ENCODE assay signal across 21 cellular contexts in the genomic region with DNA sequence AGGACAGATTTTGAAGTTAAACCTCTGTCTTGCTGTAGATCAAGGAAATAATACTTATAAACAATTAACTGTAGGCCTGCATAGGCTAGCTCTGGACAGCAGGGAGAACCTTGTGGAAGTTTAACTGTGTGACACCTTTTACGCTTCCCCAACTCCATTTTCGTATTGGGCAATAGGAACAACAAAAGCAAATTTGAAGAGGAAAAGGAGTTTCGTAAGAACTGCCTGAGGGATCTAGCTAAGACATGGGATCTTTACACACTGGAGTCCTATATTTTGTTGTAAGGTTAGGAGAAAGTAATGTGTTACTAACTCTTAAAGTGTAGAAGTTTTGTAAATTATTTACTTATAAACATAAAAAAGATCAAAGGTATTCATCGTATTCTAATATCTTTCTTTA.
"Had no signal": no experiment of that assay in that cellular context is flagged by ENCODE, and none has a peak within 500 bp of the region (broad histone marks: within the 10 kb centered on the region; RNA-seq: fewer than 3 reads in every experiment).

No MANE protein-coding gene starts in this region.

- ATAC-seq: activated naive CD8-positive, alpha-beta T cell treated with anti-CD3 and anti-CD28 coated beads, Interleukin-2, amount 50 U/mL, for 24 hours; natural killer cell treated with Interleukin-12 subunit alpha and Interleukin-12 subunit beta and Interleukin-15 and Interleukin-18, amount 100 ng/mL, for 72 hours; stimulated activated effector memory CD8-positive, alpha-beta T cell treated with anti-CD3 and anti-CD28 coated beads, Interleukin-12 subunit alpha, Interleukin-12 subunit beta, amount 100 ng/mL, for 72 hours had no signal

- H3K79me2 ChIP-seq: parathyroid adenoma had no signal

- H3K4me1 ChIP-seq: parathyroid adenoma, sigmoid colon, stomach, upper lobe of left lung had no signal

- H3K36me3 Mint-ChIP-seq: activated naive CD4-positive, alpha-beta T cell treated with anti-CD3 and anti-CD28 coated beads, Interleukin-2, amount 10 ng/mL, durations not matched to agents 7 days and 5 days; mesothelial cell of epicardium; natural killer cell treated with Interleukin-12 subunit alpha and Interleukin-12 subunit beta and Interleukin-15 and Interleukin-18, amount 100 ng/mL, for 72 hours; stimulated activated effector memory CD8-positive, alpha-beta T cell treated with anti-CD3 and anti-CD28 coated beads, Interleukin-12 subunit alpha, Interleukin-12 subunit beta, amount 100 ng/mL, for 72 hours had no signal

- H3K9me3 Mint-ChIP-seq: activated naive CD4-positive, alpha-beta T cell treated with anti-CD3 and anti-CD28 coated beads, Interleukin-2, amount 10 ng/mL, durations not matched to agents 7 days and 5 days; activated naive CD8-positive, alpha-beta T cell treated with anti-CD3 and anti-CD28 coated beads, Interleukin-2, amount 50 U/mL, for 24 hours; natural killer cell treated with Interleukin-12 subunit alpha and Interleukin-12 subunit beta and Interleukin-15 and Interleukin-18, amount 100 ng/mL, for 72 hours had no signal

- H3K4me3 Mint-ChIP-seq: activated naive CD4-positive, alpha-beta T cell treated with anti-CD3 and anti-CD28 coated beads, Interleukin-2, amount 10 ng/mL, durations not matched to agents 7 days and 5 days; activated naive CD8-positive, alpha-beta T cell treated with anti-CD3 and anti-CD28 coated beads, Interleukin-2, amount 50 U/mL, for 24 hours; mesothelial cell of epicardium; natural killer cell treated with Interleukin-12 subunit alpha and Interleukin-12 subunit beta and Interleukin-15 and Interleukin-18, amount 100 ng/mL, for 72 hours; stimulated activated effector memory CD8-positive, alpha-beta T cell treated with anti-CD3 and anti-CD28 coated beads, Interleukin-12 subunit alpha, Interleukin-12 subunit beta, amount 100 ng/mL, for 72 hours; T-helper 1 cell treated with Interleukin-12 subunit alpha and Interleukin-12 subunit beta and Interleukin-4 antibody, amounts not matched to agents 30 μg/mL and 1 μg/mL, for 36 hours had no signal

- H3K36me3 ChIP-seq: esophagus squamous epithelium, sigmoid colon, stomach, upper lobe of left lung had no signal

- H3K27ac Mint-ChIP-seq: activated naive CD4-positive, alpha-beta T cell treated with anti-CD3 and anti-CD28 coated beads, Interleukin-2, amount 10 ng/mL, durations not matched to agents 7 days and 5 days; activated naive CD8-positive, alpha-beta T cell treated with anti-CD3 and anti-CD28 coated beads, Interleukin-2, amount 50 U/mL, for 24 hours; natural killer cell treated with Interleukin-12 subunit alpha and Interleukin-12 subunit beta and Interleukin-15 and Interleukin-18, amount 100 ng/mL, for 72 hours; stimulated activated effector memory CD8-positive, alpha-beta T cell treated with anti-CD3 and anti-CD28 coated beads, Interleukin-12 subunit alpha, Interleukin-12 subunit beta, amount 100 ng/mL, for 72 hours; T-helper 1 cell treated with Interleukin-12 subunit alpha and Interleukin-12 subunit beta and Interleukin-4 antibody, amounts not matched to agents 30 μg/mL and 1 μg/mL, for 36 hours had no signal

- DNase-seq: activated CD4-positive, alpha-beta T cell treated with anti-CD3 and anti-CD28 coated beads, Interleukin-2, amount 50 U/mL, for 1 hour; activated CD4-positive, CD25-positive, alpha-beta regulatory T cell treated with anti-CD3 and anti-CD28 coated beads, Interleukin-2, amount 50 U/mL, for 72 hours; activated CD8-positive, alpha-beta memory T cell treated with anti-CD3 and anti-CD28 coated beads, Interleukin-2, amount 50 U/mL, for 4 hours; activated effector memory CD4-positive, alpha-beta T cell treated with Interleukin-2 at 50 U/mL for 16 hours; activated naive CD4-positive, alpha-beta T cell treated with anti-CD3 and anti-CD28 coated beads, Interleukin-2, amount 10 ng/mL, durations not matched to agents 7 days and 5 days; activated naive CD8-positive, alpha-beta T cell treated with anti-CD3 and anti-CD28 coated beads, Interleukin-2, amount 50 U/mL, for 24 hours; activated T-cell treated with anti-CD3 and anti-CD28 coated beads, Interleukin-2, amount 50 U/mL, for 48 hours; effector CD4-positive, alpha-beta T cell; esophagus squamous epithelium; hypothalamus; sigmoid colon; stimulated activated CD4-positive, alpha-beta T cell treated with anti-CD3 and anti-CD28 coated beads, Interleukin-4, amount 100 ng/mL, for 24 hours; stomach; upper lobe of left lung had no signal

- H3K27me3 ChIP-seq: sigmoid colon, upper lobe of left lung had no signal

- H3K27me3 Mint-ChIP-seq: activated naive CD4-positive, alpha-beta T cell treated with anti-CD3 and anti-CD28 coated beads, Interleukin-2, amount 10 ng/mL, durations not matched to agents 7 days and 5 days; activated naive CD8-positive, alpha-beta T cell treated with anti-CD3 and anti-CD28 coated beads, Interleukin-2, amount 50 U/mL, for 24 hours had no signal

- H3K4me3 ChIP-seq: esophagus squamous epithelium, lung, sigmoid colon, stomach, upper lobe of left lung had no signal

- H3K4me1 Mint-ChIP-seq: activated naive CD4-positive, alpha-beta T cell treated with anti-CD3 and anti-CD28 coated beads, Interleukin-2, amount 10 ng/mL, durations not matched to agents 7 days and 5 days; activated naive CD8-positive, alpha-beta T cell treated with anti-CD3 and anti-CD28 coated beads, Interleukin-2, amount 50 U/mL, for 24 hours; stimulated activated effector memory CD8-positive, alpha-beta T cell treated with anti-CD3 and anti-CD28 coated beads, Interleukin-12 subunit alpha, Interleukin-12 subunit beta, amount 100 ng/mL, for 72 hours had no signal

- H3K27ac ChIP-seq: parathyroid adenoma, sigmoid colon, stomach, VCaP had no signal

- H3K9me3 ChIP-seq: esophagus squamous epithelium, sigmoid colon, stomach, upper lobe of left lung had no signal

- H2AFZ ChIP-seq: parathyroid adenoma had no signal

- H3K9ac ChIP-seq: parathyroid adenoma had no signal
